14 cellular contexts compared by ENCODE assay signal in the genomic region with DNA sequence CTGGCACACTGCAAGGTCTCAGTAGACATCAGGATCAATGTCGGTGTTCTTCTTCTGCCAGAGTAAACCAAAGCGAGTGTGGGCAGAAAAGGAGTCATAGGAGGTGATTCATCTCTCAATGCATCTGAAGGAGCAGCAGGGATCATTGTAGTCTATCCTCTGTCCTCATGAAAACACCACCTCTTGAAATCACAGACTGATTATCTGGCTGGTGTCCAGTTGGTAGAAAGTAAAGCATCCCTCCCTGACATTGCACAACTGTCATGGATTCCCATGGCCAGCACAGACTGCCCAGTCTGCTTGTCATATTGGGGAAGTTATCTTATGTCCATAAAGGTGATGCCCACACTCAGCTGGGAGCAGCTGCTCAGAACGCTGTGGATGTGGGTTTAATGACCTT.
DNase-seq lines count a peak whose midpoint lies in the region; ATAC-seq and TF ChIP-seq lines count a peak whose summit lies in the region.
"Had no signal": no experiment of that assay in that cellular context is flagged by ENCODE, and none has a peak within 500 bp of the region (broad histone marks: within the 10 kb centered on the region; RNA-seq: fewer than 3 reads in every experiment).

No MANE protein-coding gene starts in this region.

- H3K36me3 ChIP-seq in breast epithelium (no peaks in the 10 kb centered on the region), H7 (replicated peaks; ENCODE audit: control insufficient read depth, insufficient read depth, low read length) (no peaks in the 10 kb centered on the region)

- POLR2A ChIA-PET in MCF 10A (lab: Yijun Ruan, JAX) = no interaction called here

- H3K9me3 Mint-ChIP-seq in MCF 10A (ENCODE audit: unreplicated experiment) = no peaks in the 10 kb centered on the region
- peaks cover 3% of the 10 kb centered on the region for H3K9me3 Mint-ChIP-seq in activated T-helper 17 cell treated with anti-CD3 and anti-CD28 coated beads, Interleukin-2, amount 50 U/mL, for 72 hours

- peaks cover 8% of the 10 kb centered on the region for H3K4me1 Mint-ChIP-seq in MCF 10A (ENCODE audit: insufficient read depth, unreplicated experiment)
- H3K4me1 Mint-ChIP-seq in activated T-helper 17 cell treated with anti-CD3 and anti-CD28 coated beads, Interleukin-2, amount 50 U/mL, for 72 hours = no peaks in the 10 kb centered on the region

- TF ChIP-seq POLR2A in breast epithelium (IDR thresholded peaks at IDR 0.05) = no peak

- H3K27me3 Mint-ChIP-seq in MCF 10A (ENCODE audit: insufficient read depth, unreplicated experiment) = no peaks in the 10 kb centered on the region
- H3K27me3 Mint-ChIP-seq in activated T-helper 17 cell treated with anti-CD3 and anti-CD28 coated beads, Interleukin-2, amount 50 U/mL, for 72 hours = peaks cover 23% of the 10 kb centered on the region

- ATAC-seq in activated T-helper 17 cell treated with anti-CD3 and anti-CD28 coated beads, Interleukin-2, amount 50 U/mL, for 72 hours (replicated peaks) = no peak

- BruUV-seq in MCF 10A (replicated peaks; lab: Mats Ljungman, UMichigan) = no TSS peak

- no peaks in the 10 kb centered on the region for H3K4me1 ChIP-seq in breast epithelium

- no peak overlapping the region for H3K27ac Mint-ChIP-seq in MCF 10A (ENCODE audit: low read depth, unreplicated experiment)
- H3K27ac Mint-ChIP-seq in activated T-helper 17 cell treated with anti-CD3 and anti-CD28 coated beads, Interleukin-2, amount 50 U/mL, for 72 hours = no peak overlapping the region

- no peak overlapping the region for H3K27ac ChIP-seq in breast epithelium

- H3K4me3 Mint-ChIP-seq in MCF 10A (ENCODE audit: unreplicated experiment) = no peak overlapping the region
- no peak overlapping the region for H3K4me3 Mint-ChIP-seq in activated T-helper 17 cell treated with anti-CD3 and anti-CD28 coated beads, Interleukin-2, amount 50 U/mL, for 72 hours

- no peaks in the 10 kb centered on the region for H3K27me3 ChIP-seq in breast epithelium
- no peaks in the 10 kb centered on the region for H3K27me3 ChIP-seq in H7 (ENCODE audit: control insufficient read depth, insufficient read depth, low read length)

- intact Hi-C loops in MCF 10A (cut with micrococcal nuclease) (no loop called here), breast epithelium (cut with DNase I; ENCODE audit: low total_unique reads) (no loop called here)

- CTCF ChIA-PET in MCF 10A (lab: Yijun Ruan, JAX) = no interaction called here

- H3K4me3 ChIP-seq in breast epithelium (no peak overlapping the region), fibroblast of villous mesenchyme (ENCODE audit: low read depth, low read length) (no peak overlapping the region), H7 (ENCODE audit: insufficient read depth, low read depth, low read length) (no peak overlapping the region)

- TF ChIP-seq CTCF in MCF 10A (IDR thresholded peaks at IDR 0.05; ENCODE audit: unreplicated experiment) (no peak), breast epithelium (IDR thresholded peaks at IDR 0.05) (no peak), fibroblast of villous mesenchyme (IDR thresholded peaks at IDR 0.05; ENCODE audit: insufficient read depth, low read depth, low read length) (no peak)

- peak; percentile 92 for DNase-seq in MCF 10A (ENCODE audit: unreplicated experiment)
- no peak for DNase-seq in breast epithelium (ENCODE audit: low spot score in 2 of 2)
- DNase-seq in T1000 (lab: John Stamatoyannopoulos, UW) = peak; percentile 17
- peak; percentile 23 for DNase-seq in fibroblast of villous mesenchyme (ENCODE audit: low read depth)
- DNase-seq in NCI-H345 (lab: John Stamatoyannopoulos, UW) = no peak
- DNase-seq in H7 = no peak
- DNase-seq in NCI-H774 (lab: John Stamatoyannopoulos, UW) = no peak
- DNase-seq: activated T-cell treated with anti-CD3 and anti-CD28 coated beads for 4 hours; DMS79; effector CD8-positive, alpha-beta T cell; midbrain; NCI-H446; SHP77 had no signal

- H3K36me3 Mint-ChIP-seq in MCF 10A (ENCODE audit: insufficient read depth, unreplicated experiment) = no peaks in the 10 kb centered on the region
- H3K36me3 Mint-ChIP-seq in activated T-helper 17 cell treated with anti-CD3 and anti-CD28 coated beads, Interleukin-2, amount 50 U/mL, for 72 hours (ENCODE audit: low read depth) = no peaks in the 10 kb centered on the region

- no peaks in the 10 kb centered on the region for H3K9me3 ChIP-seq in breast epithelium

Comparison
In these comparisons a context has a peak if more than half of its experiments do, and no peak if none do; other contexts are left out.
1. DNase-seq: peak in MCF 10A (single experiment), T1000 (single experiment) and fibroblast of villous mesenchyme (single experiment); none in breast epithelium (0 of 2), NCI-H345 (single experiment), H7 (single experiment) and NCI-H774 (single experiment).